8 cellular contexts compared by ENCODE assay signal in genomic region chr6:16759181-16759645, GRCh38. TPM values are rescaled to one million over a fixed set of nuclear protein-coding genes. Genes with fewer than 3 reads are reported as not detected.
A peak's percentile ranks its signal among the peaks of the same experiment; 100 is the strongest.
DNase-seq lines count a peak whose midpoint lies in the region; ATAC-seq and TF ChIP-seq lines count a peak whose summit lies in the region.

No MANE protein-coding gene starts in this region.

- H3K36me3 Mint-ChIP-seq in activated CD8-positive, alpha-beta memory T cell treated with anti-CD3 and anti-CD28 coated beads, Interleukin-2, amount 10 ng/mL, durations not matched to agents 7 days and 5 days = peaks cover 23% of the 10 kb centered on the region
- peaks cover 35% of the 10 kb centered on the region for H3K36me3 Mint-ChIP-seq in T-helper 1 cell treated with Interleukin-12 subunit alpha and Interleukin-12 subunit beta and Interleukin-4 antibody, amounts not matched to agents 30 μg/mL and 1 μg/mL, for 36 hours (ENCODE audit: low read depth)

- no peak for DNase-seq in activated CD8-positive, alpha-beta memory T cell treated with anti-CD3 and anti-CD28 coated beads, Interleukin-2, amount 10 ng/mL, durations not matched to agents 7 days and 5 days
- DNase-seq in activated CD8-positive, alpha-beta memory T cell treated with anti-CD3 and anti-CD28 coated beads for 24 hours = no peak
- DNase-seq in fibroblast of mammary gland (ENCODE audit: low read depth) = peak; percentile 26
- DNase-seq in mucosa of gallbladder (ENCODE audit: low spot score) = no peak
- DNase-seq in amniotic stem cell (lab: John Stamatoyannopoulos, UW) = no peak
- no peak for DNase-seq in midbrain (lab: John Stamatoyannopoulos, UW)

- no peaks in the 10 kb centered on the region for H3K27me3 Mint-ChIP-seq in activated CD8-positive, alpha-beta memory T cell treated with anti-CD3 and anti-CD28 coated beads, Interleukin-2, amount 10 ng/mL, durations not matched to agents 7 days and 5 days
- no peaks in the 10 kb centered on the region for H3K27me3 Mint-ChIP-seq in T-helper 1 cell treated with Interleukin-12 subunit alpha and Interleukin-12 subunit beta and Interleukin-4 antibody, amounts not matched to agents 30 μg/mL and 1 μg/mL, for 36 hours (ENCODE audit: low read depth)

- no peaks in the 10 kb centered on the region for H3K36me3 ChIP-seq in parathyroid adenoma (ENCODE audit: control insufficient read depth, insufficient read depth, low read length)

- no peak for ATAC-seq in activated CD8-positive, alpha-beta memory T cell treated with anti-CD3 and anti-CD28 coated beads, Interleukin-2, amount 10 ng/mL, durations not matched to agents 7 days and 5 days

- peaks cover 58% of the 10 kb centered on the region for H3K4me1 Mint-ChIP-seq in activated CD8-positive, alpha-beta memory T cell treated with anti-CD3 and anti-CD28 coated beads, Interleukin-2, amount 10 ng/mL, durations not matched to agents 7 days and 5 days
- peaks cover 58% of the 10 kb centered on the region for H3K4me1 Mint-ChIP-seq in T-helper 1 cell treated with Interleukin-12 subunit alpha and Interleukin-12 subunit beta and Interleukin-4 antibody, amounts not matched to agents 30 μg/mL and 1 μg/mL, for 36 hours (ENCODE audit: low read depth)

- H3K27ac Mint-ChIP-seq in activated CD8-positive, alpha-beta memory T cell treated with anti-CD3 and anti-CD28 coated beads, Interleukin-2, amount 10 ng/mL, durations not matched to agents 7 days and 5 days = peak overlapping the region; percentile 95
- peak overlapping the region; percentile 87 for H3K27ac Mint-ChIP-seq in T-helper 1 cell treated with Interleukin-12 subunit alpha and Interleukin-12 subunit beta and Interleukin-4 antibody, amounts not matched to agents 30 μg/mL and 1 μg/mL, for 36 hours

- peaks cover 13% of the 10 kb centered on the region for H3K4me1 ChIP-seq in parathyroid adenoma

- H3K9ac ChIP-seq in parathyroid adenoma = peak overlapping the region; percentile 70

- H3K27ac ChIP-seq in parathyroid adenoma = peak overlapping the region; percentile 94

- TF ChIP-seq CTCF in fibroblast of mammary gland (conservative IDR thresholded peaks at IDR 0.05; ENCODE audit: control insufficient read depth, insufficient read depth, low read depth, low read length) (no peak), parathyroid adenoma (IDR thresholded peaks at IDR 0.05) (no peak)

- H3K9me3 ChIP-seq in parathyroid adenoma (ENCODE audit: control insufficient read depth, low read length) = no peaks in the 10 kb centered on the region

- peaks cover 4% of the 10 kb centered on the region for H3K79me2 ChIP-seq in parathyroid adenoma

- H3K4me3 ChIP-seq in fibroblast of mammary gland (ENCODE audit: control insufficient read depth, low read depth, low read length) = peak overlapping the region; percentile 70
- H3K4me3 ChIP-seq in parathyroid adenoma (ENCODE audit: low read depth, low read length) = peak overlapping the region; percentile 93

- peak overlapping the region; percentile 90 for H2AFZ ChIP-seq in parathyroid adenoma

- peak overlapping the region; percentile 71 for H3K4me2 ChIP-seq in parathyroid adenoma (ENCODE audit: low read length)

- H3K27me3 ChIP-seq in parathyroid adenoma (ENCODE audit: control insufficient read depth, insufficient read depth, low read length) = no peaks in the 10 kb centered on the region

- peak overlapping the region; percentile 100 for H3K4me3 Mint-ChIP-seq in activated CD8-positive, alpha-beta memory T cell treated with anti-CD3 and anti-CD28 coated beads, Interleukin-2, amount 10 ng/mL, durations not matched to agents 7 days and 5 days
- peak overlapping the region; percentile 92 for H3K4me3 Mint-ChIP-seq in T-helper 1 cell treated with Interleukin-12 subunit alpha and Interleukin-12 subunit beta and Interleukin-4 antibody, amounts not matched to agents 30 μg/mL and 1 μg/mL, for 36 hours

- CTCF ChIA-PET in activated CD8-positive, alpha-beta memory T cell treated with anti-CD3 and anti-CD28 coated beads, Interleukin-2, amount 10 ng/mL, durations not matched to agents 7 days and 5 days (lab: Charles Lee) = interaction anchor here (0.6 to 3.5 kb wide), 14 partner anchors 12 to 427 kb away, joined by 3 to 17 read pairs (median 4); no protein-coding TSS in a partner anchor

- no peaks in the 10 kb centered on the region for H3K9me3 Mint-ChIP-seq in activated CD8-positive, alpha-beta memory T cell treated with anti-CD3 and anti-CD28 coated beads, Interleukin-2, amount 10 ng/mL, durations not matched to agents 7 days and 5 days (ENCODE audit: low read depth)
- no peaks in the 10 kb centered on the region for H3K9me3 Mint-ChIP-seq in T-helper 1 cell treated with Interleukin-12 subunit alpha and Interleukin-12 subunit beta and Interleukin-4 antibody, amounts not matched to agents 30 μg/mL and 1 μg/mL, for 36 hours

RNA-seq across cellular contexts. Expression of gene ATXN1, which starts 2.0 kb away (rescaled TPM):
- total RNA-seq in activated CD8-positive, alpha-beta memory T cell treated with anti-CD3 and anti-CD28 coated beads, Interleukin-2, amount 10 ng/mL, durations not matched to agents 7 days and 5 days = 100 to 1,000 TPM in 1 of 2 experiments, 10 to 100 TPM in 1; 84.6 to 117 TPM
- 71.0 TPM for total RNA-seq in mucosa of gallbladder
